15 cellular contexts compared by ENCODE assay signal in genomic region chr5:30458681-30459080, GRCh38.
DNase-seq lines count a peak whose midpoint lies in the region; TF ChIP-seq lines count a peak whose summit lies in the region.
"Had no signal": no experiment of that assay in that cellular context is flagged by ENCODE, and none has a peak within 500 bp of the region (broad histone marks: within the 10 kb centered on the region; RNA-seq: fewer than 3 reads in every experiment).

No MANE protein-coding gene starts in this region.

- H3K27ac Mint-ChIP-seq in endodermal cell (peak overlapping the region; percentile 89), progenitor cell of endocrine pancreas (peak overlapping the region; percentile 41)
- H3K27ac Mint-ChIP-seq: CD4-positive, alpha-beta T cell; GM23338 had no signal

- peak; percentile 54 for DNase-seq in OCI-M1 (lab: John Stamatoyannopoulos, UW)
- no peak for DNase-seq in endodermal cell
- DNase-seq in progenitor cell of endocrine pancreas (ENCODE audit: low spot score, unreplicated experiment), result no peak
- DNase-seq in NCI-H524 (lab: John Stamatoyannopoulos, UW), result no peak
- no peak for DNase-seq in substantia nigra (lab: John Stamatoyannopoulos, UW)
- DNase-seq in GM13976 (ENCODE audit: low spot score), result no peak
- DNase-seq: AML-193; Caco-2; CD4-positive, alpha-beta T cell; HCEC 1CT had no signal

- H3K9ac ChIP-seq in KMS-11, result no peak overlapping the region
- H3K9ac ChIP-seq in endodermal cell (ENCODE audit: extremely low read depth, low read length, poor library complexity, severe bottlenecking), result peak overlapping the region; percentile 16

- H3K79me2 ChIP-seq in KMS-11 (ENCODE audit: insufficient read depth, low read depth), result no peaks in the 10 kb centered on the region

- H3K27me3 ChIP-seq in KMS-11 (ENCODE audit: insufficient read depth, low read depth) (no peaks in the 10 kb centered on the region), endodermal cell (ENCODE audit: control insufficient read depth, insufficient read depth, low read length, poor library complexity, severe bottlenecking) (no peaks in the 10 kb centered on the region)

- peaks cover 15% of the 10 kb centered on the region for H3K9me3 ChIP-seq in endodermal cell (ENCODE audit: control insufficient read depth, low read length)
- H3K9me3 ChIP-seq: A549, Caco-2 had no signal

- H3K4me3 ChIP-seq in KMS-11 (IDR thresholded peaks at IDR 0.05; ENCODE audit: insufficient read depth, low read depth, low read length) (no peak overlapping the region), endodermal cell (ENCODE audit: low read length) (peak overlapping the region; percentile 37)
- H3K4me3 ChIP-seq: A549, GM23338 had no signal

- H4K20me1 ChIP-seq in KMS-11 (ENCODE audit: insufficient read depth), result no peaks in the 10 kb centered on the region

- H3K4me1 Mint-ChIP-seq in endodermal cell (peaks cover 17% of the 10 kb centered on the region), progenitor cell of endocrine pancreas (ENCODE audit: low read depth) (peaks cover 8% of the 10 kb centered on the region)
- H3K4me1 Mint-ChIP-seq: GM23338 had no signal

- H2AFZ ChIP-seq in KMS-11 (ENCODE audit: low read depth), result peak overlapping the region; percentile 32; the same call in 1 of the 2 replicates
- H2AFZ ChIP-seq: GM23338 had no signal

- H3K36me3 Mint-ChIP-seq in endodermal cell (ENCODE audit: low read depth) (peaks cover 3% of the 10 kb centered on the region), progenitor cell of endocrine pancreas (ENCODE audit: insufficient read depth) (no peaks in the 10 kb centered on the region)

- H3K9me3 Mint-ChIP-seq in endodermal cell, result peaks cover 16% of the 10 kb centered on the region
- H3K9me3 Mint-ChIP-seq in progenitor cell of endocrine pancreas (ENCODE audit: low read depth), result peaks cover 7% of the 10 kb centered on the region
- H3K9me3 Mint-ChIP-seq: GM23338 had no signal

- H3K4me1 ChIP-seq in KMS-11 (ENCODE audit: low read depth, poor library complexity, severe bottlenecking) (peaks cover 10% of the 10 kb centered on the region), endodermal cell (ENCODE audit: control insufficient read depth, insufficient read depth, low read length) (no peaks in the 10 kb centered on the region)
- H3K4me1 ChIP-seq: A549, Caco-2 had no signal

- no peak for TF ChIP-seq CTCF in KMS-11 (conservative IDR thresholded peaks at IDR 0.05; ENCODE audit: low read depth, low read length)
- no peak for TF ChIP-seq CTCF in endodermal cell (conservative IDR thresholded peaks at IDR 0.05)
- TF ChIP-seq CTCF in progenitor cell of endocrine pancreas (IDR thresholded peaks at IDR 0.05; ENCODE audit: unreplicated experiment), result no peak
- no peak for TF ChIP-seq CTCF in GM13976 (IDR thresholded peaks at IDR 0.05; ENCODE audit: borderline replicate concordance, control extremely low read depth, extremely low read depth, insufficient read depth, missing control alignments)

- in situ Hi-C loops in GM13976 (cut with MboI; ENCODE audit: low sequenced_read_pairs, unreplicated experiment), result no loop called here

- H3K36me3 ChIP-seq in KMS-11 (ENCODE audit: insufficient read depth), result no peaks in the 10 kb centered on the region
- H3K36me3 ChIP-seq in endodermal cell (ENCODE audit: control insufficient read depth, insufficient read depth, low read length), result no peaks in the 10 kb centered on the region

- H3K27ac ChIP-seq in KMS-11 (peak overlapping the region; percentile 36), endodermal cell (ENCODE audit: low read depth, low read length) (no peak overlapping the region), substantia nigra (ENCODE audit: low read depth, low read length, poor library complexity, severe bottlenecking) (no peak overlapping the region)
- H3K27ac ChIP-seq: 22Rv1, A549, C4-2B had no signal

- H3K27me3 Mint-ChIP-seq in endodermal cell (ENCODE audit: insufficient read depth), result no peaks in the 10 kb centered on the region
- no peaks in the 10 kb centered on the region for H3K27me3 Mint-ChIP-seq in progenitor cell of endocrine pancreas
- H3K27me3 Mint-ChIP-seq: CD4-positive, alpha-beta T cell had no signal

- H3K4me2 ChIP-seq in KMS-11, result peak overlapping the region; percentile 19; the same call in 1 of the 2 replicates
- H3K4me2 ChIP-seq: A549, GM23338 had no signal

- H3K4me3 Mint-ChIP-seq in endodermal cell (no peak overlapping the region), progenitor cell of endocrine pancreas (ENCODE audit: low read depth) (no peak overlapping the region)
- H3K4me3 Mint-ChIP-seq: CD4-positive, alpha-beta T cell; GM23338 had no signal
